Comparison of ENCODE assay signal across 1 cellular context in genomic region chr17:63955791-63956190, GRCh38.
TF ChIP-seq lines count a peak whose summit lies in the region.

No MANE protein-coding gene starts in this region.

TF ChIP-seq in SK-N-SH treated with all-trans-retinoic acid at 6 μM for 48 hours, 23 proteins besides CTCF, POLR2A, EP300 and RAD21 (continued from another document):
- TF ChIP-seq PATZ1 (CRISPR knock-in tag; IDR thresholded peaks at IDR 0.05; ENCODE audit: borderline replicate concordance) (no peak), CSDC2 (CRISPR knock-in tag; IDR thresholded peaks at IDR 0.05) (no peak), ISL1 (CRISPR knock-in tag; IDR thresholded peaks at IDR 0.05) (no peak)
TF ChIP-seq in SK-N-SH treated with all-trans-retinoic acid at 6 μM for 48 hours: peak in this region for 0.
